ENCODE assay signal across 1 cellular context in the genomic region with DNA sequence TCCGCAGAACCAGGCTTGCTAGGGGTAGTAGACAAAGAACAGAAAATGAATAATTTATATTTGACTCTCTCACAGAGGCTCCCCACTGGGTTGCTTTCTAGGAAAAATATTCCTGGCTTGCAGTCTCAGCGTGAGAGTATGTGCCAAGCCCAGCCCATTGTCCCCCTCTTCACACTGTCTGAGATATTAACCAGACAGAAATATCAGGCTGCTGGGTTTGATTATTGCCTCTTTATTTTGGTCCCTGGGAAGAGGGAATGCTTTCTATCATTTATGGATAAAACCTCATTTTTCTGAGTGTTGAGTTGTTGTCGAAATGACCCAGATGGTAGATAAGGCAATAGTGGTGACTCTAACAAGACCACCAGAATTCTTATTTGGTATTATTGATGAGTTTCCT.
TF ChIP-seq lines count a peak whose summit lies in the region.

No MANE protein-coding gene starts in this region.

TF ChIP-seq in SK-N-SH treated with all-trans-retinoic acid at 6 μM for 48 hours, 23 proteins besides CTCF, POLR2A, EP300 and RAD21 (continued from another document):
- TF ChIP-seq CREB5 (CRISPR knock-in tag; IDR thresholded peaks at IDR 0.05; ENCODE audit: low read depth), result no peak
- TF ChIP-seq ZFP3 (CRISPR knock-in tag; IDR thresholded peaks at IDR 0.05), result no peak
- no peak for TF ChIP-seq ZNF565 (CRISPR knock-in tag; conservative IDR thresholded peaks at IDR 0.05; ENCODE audit: low read depth)
- TF ChIP-seq ISL1 (CRISPR knock-in tag; IDR thresholded peaks at IDR 0.05), result peak; percentile 50
- no peak for TF ChIP-seq OSR1 (CRISPR knock-in tag; IDR thresholded peaks at IDR 0.05)
- peak; percentile 46; the same call in 1 of the 2 replicates for TF ChIP-seq TCF4 (CRISPR knock-in tag; IDR thresholded peaks at IDR 0.05; ENCODE audit: borderline replicate concordance)
- TF ChIP-seq SNAI2 (CRISPR knock-in tag; IDR thresholded peaks at IDR 0.05), result no peak
- TF ChIP-seq ARNTL (CRISPR knock-in tag; IDR thresholded peaks at IDR 0.05; ENCODE audit: borderline replicate concordance, low read depth), result no peak
- no peak for TF ChIP-seq ESRRG (CRISPR knock-in tag; IDR thresholded peaks at IDR 0.05)
- TF ChIP-seq ZNF70 (CRISPR knock-in tag; IDR thresholded peaks at IDR 0.05), result no peak
- no peak for TF ChIP-seq PPARA (CRISPR knock-in tag; IDR thresholded peaks at IDR 0.05; ENCODE audit: borderline replicate concordance)
TF ChIP-seq in SK-N-SH treated with all-trans-retinoic acid at 6 μM for 48 hours: peak in this region for 4.
